1 cellular context compared by ENCODE assay signal in the genomic region with DNA sequence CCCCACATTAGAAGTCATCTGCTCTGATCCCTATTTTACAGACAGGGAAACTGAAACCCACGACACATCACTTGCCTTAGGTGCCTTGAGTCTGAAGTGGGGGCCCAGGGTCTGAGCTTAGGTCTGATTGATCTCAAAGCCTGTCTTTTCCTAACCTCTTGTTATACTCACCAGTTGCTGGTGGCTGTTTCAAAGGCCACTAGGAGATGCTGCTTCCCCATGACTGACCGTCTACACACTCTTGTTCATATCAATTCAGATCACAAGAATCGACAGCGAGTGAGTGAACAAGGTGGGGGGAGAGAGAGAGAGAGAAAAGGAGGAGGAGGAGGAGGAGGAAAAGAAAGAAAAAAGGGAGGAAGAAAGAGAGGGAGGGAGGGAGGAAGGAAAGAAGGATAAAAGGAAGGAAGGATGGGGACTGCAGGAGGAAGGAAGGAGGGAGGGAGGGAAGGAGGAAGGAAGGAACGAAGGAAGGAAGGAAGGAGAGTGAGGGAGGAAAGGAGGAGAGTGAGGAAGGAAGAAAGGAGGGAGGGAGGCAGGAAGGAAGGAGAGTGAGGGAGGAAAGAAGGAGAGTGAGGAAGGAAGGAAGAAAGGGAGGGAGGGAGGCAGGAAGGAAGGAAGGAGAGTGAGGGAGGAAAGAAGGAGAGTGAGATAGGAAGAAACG.
TF ChIP-seq lines count a peak whose summit lies in the region.

No MANE protein-coding gene starts in this region.

TF ChIP-seq in WTC11, 78 proteins besides CTCF, POLR2A, EP300 and RAD21 (continued from another document):
- TF ChIP-seq, protein P1, sequence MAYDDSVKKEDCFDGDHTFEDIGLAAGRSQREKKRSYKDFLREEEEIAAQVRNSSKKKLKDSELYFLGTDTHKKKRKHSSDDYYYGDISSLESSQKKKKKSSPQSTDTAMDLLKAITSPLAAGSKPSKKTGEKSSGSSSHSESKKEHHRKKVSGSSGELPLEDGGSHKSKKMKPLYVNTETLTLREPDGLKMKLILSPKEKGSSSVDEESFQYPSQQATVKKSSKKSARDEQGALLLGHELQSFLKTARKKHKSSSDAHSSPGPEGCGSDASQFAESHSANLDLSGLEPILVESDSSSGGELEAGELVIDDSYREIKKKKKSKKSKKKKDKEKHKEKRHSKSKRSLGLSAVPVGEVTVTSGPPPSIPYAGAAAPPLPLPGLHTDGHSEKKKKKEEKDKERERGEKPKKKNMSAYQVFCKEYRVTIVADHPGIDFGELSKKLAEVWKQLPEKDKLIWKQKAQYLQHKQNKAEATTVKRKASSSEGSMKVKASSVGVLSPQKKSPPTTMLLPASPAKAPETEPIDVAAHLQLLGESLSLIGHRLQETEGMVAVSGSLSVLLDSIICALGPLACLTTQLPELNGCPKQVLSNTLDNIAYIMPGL (CRISPR knock-in tag; IDR thresholded peaks at IDR 0.05), result no peak
- no peak for TF ChIP-seq TEAD4 (CRISPR knock-in tag; IDR thresholded peaks at IDR 0.05)
- no peak for TF ChIP-seq NFYB (CRISPR knock-in tag; conservative IDR thresholded peaks at IDR 0.05; ENCODE audit: low read depth)
- no peak for TF ChIP-seq SOX15 (CRISPR knock-in tag; IDR thresholded peaks at IDR 0.05)
- TF ChIP-seq ZBTB21 (CRISPR knock-in tag; IDR thresholded peaks at IDR 0.05; ENCODE audit: borderline replicate concordance), result no peak
- TF ChIP-seq TP53 (CRISPR knock-in tag; IDR thresholded peaks at IDR 0.05), result no peak
- TF ChIP-seq NR3C1 (CRISPR knock-in tag; conservative IDR thresholded peaks at IDR 0.05; ENCODE audit: low read depth), result no peak
- TF ChIP-seq JUN (CRISPR knock-in tag; IDR thresholded peaks at IDR 0.05), result no peak
- no peak for TF ChIP-seq ZNF263 (CRISPR knock-in tag; IDR thresholded peaks at IDR 0.05; ENCODE audit: low read depth)
- TF ChIP-seq, protein P2, sequence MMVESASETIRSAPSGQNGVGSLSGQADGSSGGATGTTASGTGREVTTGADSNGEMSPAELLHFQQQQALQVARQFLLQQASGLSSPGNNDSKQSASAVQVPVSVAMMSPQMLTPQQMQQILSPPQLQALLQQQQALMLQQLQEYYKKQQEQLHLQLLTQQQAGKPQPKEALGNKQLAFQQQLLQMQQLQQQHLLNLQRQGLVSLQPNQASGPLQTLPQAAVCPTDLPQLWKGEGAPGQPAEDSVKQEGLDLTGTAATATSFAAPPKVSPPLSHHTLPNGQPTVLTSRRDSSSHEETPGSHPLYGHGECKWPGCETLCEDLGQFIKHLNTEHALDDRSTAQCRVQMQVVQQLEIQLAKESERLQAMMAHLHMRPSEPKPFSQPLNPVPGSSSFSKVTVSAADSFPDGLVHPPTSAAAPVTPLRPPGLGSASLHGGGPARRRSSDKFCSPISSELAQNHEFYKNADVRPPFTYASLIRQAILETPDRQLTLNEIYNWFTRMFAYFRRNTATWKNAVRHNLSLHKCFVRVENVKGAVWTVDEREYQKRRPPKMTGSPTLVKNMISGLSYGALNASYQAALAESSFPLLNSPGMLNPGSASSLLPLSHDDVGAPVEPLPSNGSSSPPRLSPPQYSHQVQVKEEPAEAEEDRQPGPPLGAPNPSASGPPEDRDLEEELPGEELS (CRISPR knock-in tag; IDR thresholded peaks at IDR 0.05), result no peak
- TF ChIP-seq ESRRA (CRISPR knock-in tag; IDR thresholded peaks at IDR 0.05; ENCODE audit: borderline replicate concordance), result no peak
- TF ChIP-seq SMAD3 (CRISPR knock-in tag; IDR thresholded peaks at IDR 0.05; ENCODE audit: borderline replicate concordance), result no peak
- no peak for TF ChIP-seq GABPB1 (CRISPR knock-in tag; IDR thresholded peaks at IDR 0.05)
- TF ChIP-seq TEAD1 (CRISPR knock-in tag; IDR thresholded peaks at IDR 0.05), result no peak
- TF ChIP-seq KAT7 (CRISPR knock-in tag; IDR thresholded peaks at IDR 0.05; ENCODE audit: borderline replicate concordance), result no peak
